ENCODE assay signal across 15 cellular contexts in the genomic region with DNA sequence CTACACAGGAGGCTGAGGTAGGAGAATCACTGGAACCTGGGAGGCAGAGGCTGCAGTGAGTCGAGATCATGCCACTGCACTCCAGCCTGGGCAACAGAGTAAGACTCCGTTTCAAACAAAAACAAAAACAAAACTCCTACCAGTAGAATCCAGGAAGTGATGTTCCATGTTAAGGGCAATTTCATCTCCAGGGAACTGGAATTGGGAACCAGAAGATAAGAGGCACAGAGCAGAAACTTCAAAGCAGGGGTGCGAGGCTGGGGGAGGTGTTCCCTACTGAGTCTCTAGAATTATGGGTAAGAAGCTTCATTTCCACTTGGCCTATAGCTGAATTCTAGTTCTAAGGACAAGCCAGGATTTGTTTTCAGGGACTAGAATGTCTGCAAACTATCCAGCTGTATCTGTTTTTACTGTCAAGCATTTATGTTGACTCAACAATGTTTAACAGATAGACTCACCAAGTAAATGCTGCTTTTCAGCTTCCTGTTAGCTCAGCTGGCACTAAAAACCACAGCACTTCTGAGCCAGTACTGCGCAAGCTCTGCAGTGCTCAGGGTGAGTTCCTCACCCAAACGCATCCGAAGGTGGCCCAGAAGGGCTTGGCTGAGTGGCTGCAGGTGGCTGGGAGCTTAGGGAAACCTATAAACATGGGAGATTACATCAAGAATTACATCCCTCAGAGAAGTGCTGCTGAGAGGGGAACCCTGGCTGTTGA.
DNase-seq lines count a peak whose midpoint lies in the region; ATAC-seq, FAIRE-seq and TF ChIP-seq lines count a peak whose summit lies in the region.
"Had no signal": no experiment of that assay in that cellular context is flagged by ENCODE, and none has a peak within 500 bp of the region (broad histone marks: within the 10 kb centered on the region; RNA-seq: fewer than 3 reads in every experiment).

No MANE protein-coding gene starts in this region.

- H3K79me2 ChIP-seq in HepG2 (ENCODE audit: insufficient read depth, low read length): no peaks in the 10 kb centered on the region
- H3K79me2 ChIP-seq: parathyroid adenoma had no signal

- BruUV-seq in HepG2 (replicated peaks; lab: Mats Ljungman, UMichigan): no TSS peak

- intact Hi-C loops in HepG2 (cut with micrococcal nuclease; ENCODE audit: unreplicated experiment) (no loop called here), right lobe of liver (cut with DNase I) (no loop called here)

- H4K20me1 ChIP-seq in HepG2 (ENCODE audit: insufficient read depth, low read length): no peaks in the 10 kb centered on the region

- TF ChIP-seq CTCF in HepG2 (CRISPR knock-in tag; IDR thresholded peaks at IDR 0.05) (no peak), right lobe of liver (IDR thresholded peaks at IDR 0.05) (no peak), chondrocyte (IDR thresholded peaks at IDR 0.05) (no peak), endothelial cell (IDR thresholded peaks at IDR 0.05; ENCODE audit: unreplicated experiment) (no peak)

- H3K4me3 ChIP-seq in HepG2 (replicated peaks in 1 of 3; ENCODE audit: insufficient read depth in 1 of 3, low read depth in 2 of 3, low read length in 3 of 3): no peak overlapping the region
- H3K4me3 ChIP-seq in right lobe of liver: no peak overlapping the region
- H3K4me3 ChIP-seq: GM12878, heart right ventricle, smooth muscle cell had no signal

- POLR2A ChIA-PET in HepG2 (lab: Yijun Ruan, JAX): no interaction called here

- no peak for TF ChIP-seq RAD21 in HepG2 (CRISPR knock-in tag; IDR thresholded peaks at IDR 0.05)

- 9% methylated on average over 6 of the region's 6 CpGs for whole genome bisulfite sequencing in HepG2 (ENCODE audit: low lambda C conversion rate)
- WGBS in right lobe of liver (ENCODE audit: insufficient coverage, low coverage, low lambda C conversion rate, missing lambda C conversion rate): 27% methylated on average over 6 of the region's 6 CpGs

- H3K36me3 Mint-ChIP-seq in chondrocyte (ENCODE audit: low read depth) (no peaks in the 10 kb centered on the region), endothelial cell (ENCODE audit: low read depth, unreplicated experiment) (no peaks in the 10 kb centered on the region)
- H3K36me3 Mint-ChIP-seq: CD8-positive, alpha-beta T cell had no signal

- H3K27ac Mint-ChIP-seq in chondrocyte (ENCODE audit: unreplicated experiment) (peak overlapping the region; percentile 76), endothelial cell (ENCODE audit: unreplicated experiment) (no peak overlapping the region)
- H3K27ac Mint-ChIP-seq: CD8-positive, alpha-beta T cell had no signal

- H3K9me3 Mint-ChIP-seq in chondrocyte (ENCODE audit: low read depth) (peaks cover 2% of the 10 kb centered on the region), endothelial cell (ENCODE audit: unreplicated experiment) (peaks cover 4% of the 10 kb centered on the region)
- H3K9me3 Mint-ChIP-seq: CD8-positive, alpha-beta T cell had no signal

- H3K4me3 Mint-ChIP-seq in chondrocyte (ENCODE audit: unreplicated experiment) (no peak overlapping the region), endothelial cell (ENCODE audit: unreplicated experiment) (no peak overlapping the region)
- H3K4me3 Mint-ChIP-seq: CD8-positive, alpha-beta T cell had no signal

- no peak overlapping the region for H3K9ac ChIP-seq in HepG2 (ENCODE audit: insufficient read depth, low read depth, low read length)
- H3K9ac ChIP-seq: parathyroid adenoma had no signal

- H3K36me3 ChIP-seq in HepG2 (replicated peaks in 1 of 2; ENCODE audit: control insufficient read depth in 1 of 2, insufficient read depth in 2 of 2, low read length in 2 of 2): no peaks in the 10 kb centered on the region
- no peaks in the 10 kb centered on the region for H3K36me3 ChIP-seq in right lobe of liver
- H3K36me3 ChIP-seq: heart right ventricle had no signal

- no peak overlapping the region for H3K4me2 ChIP-seq in HepG2 (ENCODE audit: low read depth, low read length)
- H3K4me2 ChIP-seq: smooth muscle cell had no signal

- no peaks in the 10 kb centered on the region for H3K4me1 ChIP-seq in HepG2 (ENCODE audit: insufficient read depth, low read length)
- H3K4me1 ChIP-seq in right lobe of liver: no peaks in the 10 kb centered on the region
- H3K4me1 ChIP-seq: heart right ventricle, parathyroid adenoma had no signal

- CTCF ChIA-PET in HepG2 (lab: Yijun Ruan, JAX; ENCODE audit: low intra/inter-chr PET ratio, low total read pairs): no interaction called here

- FAIRE-seq in HepG2 (lab: Jason Lieb, UNC): no peak
- FAIRE-seq: GM12878 had no signal

- H3K9me3 ChIP-seq in HepG2 (ENCODE audit: low read length) (peaks cover 25% of the 10 kb centered on the region), right lobe of liver (no peaks in the 10 kb centered on the region)

- H2AFZ ChIP-seq in HepG2 (ENCODE audit: low read length): no peak overlapping the region
- H2AFZ ChIP-seq: parathyroid adenoma had no signal

- H3K4me1 Mint-ChIP-seq in chondrocyte (ENCODE audit: low read depth) (peaks cover 11% of the 10 kb centered on the region), endothelial cell (ENCODE audit: unreplicated experiment) (no peaks in the 10 kb centered on the region)

- H3K27me3 ChIP-seq in HepG2 (ENCODE audit: control insufficient read depth in 1 of 2, insufficient read depth in 2 of 2, low read length in 2 of 2) (no peaks in the 10 kb centered on the region), right lobe of liver (no peaks in the 10 kb centered on the region)
- H3K27me3 ChIP-seq: heart right ventricle had no signal

- in situ Hi-C loops in HepG2 (cut with HindIII; ENCODE audit: extremely low pct_ligation_motif_present, low pct_unique_long_range_greater_than_20kb): no loop called here

- TF ChIP-seq EP300 in HepG2 (IDR thresholded peaks at IDR 0.05; ENCODE audit: low read depth in 2 of 2, low read length in 2 of 2) (no peak), HepG2 (CRISPR knock-in tag; IDR thresholded peaks at IDR 0.05; ENCODE audit: borderline replicate concordance) (no peak)

- DNase-seq in HepG2 (ENCODE audit: low spot score) (no peak), right lobe of liver (no peak), NCI-H345 (lab: John Stamatoyannopoulos, UW) (peak; percentile 83), chondrocyte (ENCODE audit: low spot score) (no peak), endothelial cell (ENCODE audit: low spot score) (no peak), foreskin melanocyte (no peak)
- no peak for DNase-seq in activated T-cell treated with anti-CD3 and anti-CD28 coated beads, Interleukin-2, amount 50 U/mL, for 48 hours
- DNase-seq: activated effector memory CD4-positive, alpha-beta T cell treated with Interleukin-2 at 50 U/mL for 16 hours; CD8-positive, alpha-beta T cell; heart right ventricle; stimulated activated naive CD4-positive, alpha-beta T cell had no signal

- ATAC-seq in HepG2: no peak
- no peak for ATAC-seq in right lobe of liver
- no peak for ATAC-seq in esophagus mucosa
- ATAC-seq: CD8-positive, alpha-beta T cell; GM12878; heart right ventricle had no signal

- H3K27ac ChIP-seq in HepG2 (ENCODE audit: extremely low read length, insufficient read depth, low read length) (no peak overlapping the region), right lobe of liver (no peak overlapping the region)
- H3K27ac ChIP-seq: heart right ventricle, parathyroid adenoma had no signal

- no peak for TF ChIP-seq POLR2A in HepG2 (IDR thresholded peaks at IDR 0.05; ENCODE audit: insufficient read depth in 1 of 2, low read depth in 2 of 2, low read length in 2 of 2)
- no peak for TF ChIP-seq POLR2A in right lobe of liver (IDR thresholded peaks at IDR 0.05)

- no peaks in the 10 kb centered on the region for H3K27me3 Mint-ChIP-seq in chondrocyte (ENCODE audit: low read depth)
- H3K27me3 Mint-ChIP-seq in endothelial cell (ENCODE audit: unreplicated experiment): no peaks in the 10 kb centered on the region

TF ChIP-seq in HepG2, 621 proteins besides CTCF, POLR2A, EP300 and RAD21:
- no peak for TF ChIP-seq NFE2 (CRISPR knock-in tag; IDR thresholded peaks at IDR 0.05)
- TF ChIP-seq, protein P1, sequence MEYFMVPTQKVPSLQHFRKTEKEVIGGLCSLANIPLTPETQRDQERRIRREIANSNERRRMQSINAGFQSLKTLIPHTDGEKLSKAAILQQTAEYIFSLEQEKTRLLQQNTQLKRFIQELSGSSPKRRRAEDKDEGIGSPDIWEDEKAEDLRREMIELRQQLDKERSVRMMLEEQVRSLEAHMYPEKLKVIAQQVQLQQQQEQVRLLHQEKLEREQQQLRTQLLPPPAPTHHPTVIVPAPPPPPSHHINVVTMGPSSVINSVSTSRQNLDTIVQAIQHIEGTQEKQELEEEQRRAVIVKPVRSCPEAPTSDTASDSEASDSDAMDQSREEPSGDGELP (IDR thresholded peaks at IDR 0.05; ENCODE audit: borderline replicate concordance, low read depth): peak; percentile 41; the same call in 1 of the 2 replicates
TF ChIP-seq in HepG2: peak in this region for 1.
